In genomic region chr7:52053525-52053924, GRCh38 we compare ENCODE assay signal across 29 cellular contexts.
"Had no signal": no experiment of that assay in that cellular context is flagged by ENCODE, and none has a peak within 500 bp of the region (broad histone marks: within the 10 kb centered on the region; RNA-seq: fewer than 3 reads in every experiment).

No MANE protein-coding gene starts in this region.

- H3K79me2 ChIP-seq: parathyroid adenoma had no signal

- H3K4me3 ChIP-seq: neural progenitor cell, ovary, psoas muscle, right lobe of liver, sigmoid colon, stomach, thoracic aorta, thyroid gland, tibial nerve, upper lobe of right lung, uterus had no signal

- H3K9ac ChIP-seq: neural progenitor cell, parathyroid adenoma had no signal

- H2AFZ ChIP-seq: parathyroid adenoma had no signal

- H3K36me3 ChIP-seq: neural progenitor cell, ovary, right lobe of liver, sigmoid colon, stomach, thoracic aorta, thyroid gland, tibial nerve, upper lobe of right lung, uterus had no signal

- H3K27ac Mint-ChIP-seq: naive thymus-derived CD8-positive, alpha-beta T cell; natural killer cell treated with Interleukin-12 subunit alpha and Interleukin-12 subunit beta and Interleukin-15 and Interleukin-18, amount 100 ng/mL, for 72 hours; nephron progenitor cell; neural progenitor cell; progenitor cell of endocrine pancreas; stimulated activated effector memory CD8-positive, alpha-beta T cell treated with anti-CD3 and anti-CD28 coated beads, Interleukin-12 subunit alpha, Interleukin-12 subunit beta, amount 100 ng/mL, for 72 hours; stimulated activated naive B cell treated with anti-CD40 and anti-IgM and Interleukin-4, amounts not matched to agents 10 μg/mL and 1 μg/mL and 100 μg/mL, for 72 hours; stimulated activated naive CD8-positive, alpha-beta T cell treated with anti-CD3 and anti-CD28 coated beads, Interleukin-15, Interleukin-2, amounts not matched to agents 100 ng/mL and 50 ng/mL, for 24 hours had no signal

- H3K4me1 ChIP-seq: neural progenitor cell, parathyroid adenoma, psoas muscle, right lobe of liver, sigmoid colon, stomach, thyroid gland, tibial nerve, upper lobe of right lung, uterus had no signal

- H3K4me1 Mint-ChIP-seq: naive thymus-derived CD8-positive, alpha-beta T cell; nephron progenitor cell; neural progenitor cell; stimulated activated effector memory CD8-positive, alpha-beta T cell treated with anti-CD3 and anti-CD28 coated beads, Interleukin-12 subunit alpha, Interleukin-12 subunit beta, amount 100 ng/mL, for 72 hours; stimulated activated naive B cell treated with anti-CD40 and anti-IgM and Interleukin-4, amounts not matched to agents 10 μg/mL and 1 μg/mL and 100 μg/mL, for 72 hours had no signal

- H3K9me3 Mint-ChIP-seq: nephron progenitor cell had no signal

- H3K36me3 Mint-ChIP-seq: naive thymus-derived CD8-positive, alpha-beta T cell; natural killer cell treated with Interleukin-12 subunit alpha and Interleukin-12 subunit beta and Interleukin-15 and Interleukin-18, amount 100 ng/mL, for 72 hours; neural progenitor cell; stimulated activated effector memory CD8-positive, alpha-beta T cell treated with anti-CD3 and anti-CD28 coated beads, Interleukin-12 subunit alpha, Interleukin-12 subunit beta, amount 100 ng/mL, for 72 hours; stimulated activated naive B cell treated with anti-CD40 and anti-IgM and Interleukin-4, amounts not matched to agents 10 μg/mL and 1 μg/mL and 100 μg/mL, for 72 hours had no signal

- H3K27me3 Mint-ChIP-seq: naive thymus-derived CD8-positive, alpha-beta T cell; natural killer cell treated with Interleukin-12 subunit alpha and Interleukin-12 subunit beta and Interleukin-15 and Interleukin-18, amount 100 ng/mL, for 72 hours; progenitor cell of endocrine pancreas; stimulated activated naive B cell treated with anti-CD40 and anti-IgM and Interleukin-4, amounts not matched to agents 10 μg/mL and 1 μg/mL and 100 μg/mL, for 72 hours; stimulated activated naive CD8-positive, alpha-beta T cell treated with anti-CD3 and anti-CD28 coated beads, Interleukin-15, Interleukin-2, amounts not matched to agents 100 ng/mL and 50 ng/mL, for 24 hours had no signal

- H3K27me3 ChIP-seq: neural progenitor cell, ovary, right lobe of liver, sigmoid colon, stomach, thyroid gland, tibial nerve, upper lobe of right lung, uterus had no signal

- H3K4me3 Mint-ChIP-seq: natural killer cell treated with Interleukin-12 subunit alpha and Interleukin-12 subunit beta and Interleukin-15 and Interleukin-18, amount 100 ng/mL, for 72 hours; nephron progenitor cell; neural progenitor cell; stimulated activated effector memory CD8-positive, alpha-beta T cell treated with anti-CD3 and anti-CD28 coated beads, Interleukin-12 subunit alpha, Interleukin-12 subunit beta, amount 100 ng/mL, for 72 hours; stimulated activated naive B cell treated with anti-CD40 and anti-IgM and Interleukin-4, amounts not matched to agents 10 μg/mL and 1 μg/mL and 100 μg/mL, for 72 hours; stimulated activated naive CD8-positive, alpha-beta T cell treated with anti-CD3 and anti-CD28 coated beads, Interleukin-15, Interleukin-2, amounts not matched to agents 100 ng/mL and 50 ng/mL, for 24 hours had no signal

- H3K27ac ChIP-seq: neural progenitor cell, ovary, parathyroid adenoma, psoas muscle, right lobe of liver, sigmoid colon, stomach, thoracic aorta, thyroid gland, tibial nerve, upper lobe of right lung, uterus had no signal

- DNase-seq: naive thymus-derived CD8-positive, alpha-beta T cell; nephron progenitor cell; occipital lobe; ovary; posterior cingulate gyrus; psoas muscle; right cardiac atrium; right lobe of liver; sigmoid colon; small intestine; stimulated activated CD4-positive, alpha-beta T cell treated with anti-CD3 and anti-CD28 coated beads, Interleukin-15, amount 100 ng/mL, for 24 hours; stimulated activated CD4-positive, alpha-beta T cell treated with anti-CD3 and anti-CD28 coated beads, Interleukin-2, amount 100 ng/mL, for 24 hours; stimulated activated CD4-positive, alpha-beta T cell treated with anti-CD3 and anti-CD28 coated beads, Interleukin-2, amount 100 ng/mL, for 48 hours; stimulated activated CD4-positive, alpha-beta T cell treated with anti-CD3 and anti-CD28 coated beads, Interleukin-4, amount 100 ng/mL, for 24 hours; stimulated activated naive B cell treated with anti-CD40 and anti-IgM and Interleukin-4, amounts not matched to agents 10 μg/mL and 1 μg/mL and 100 μg/mL, for 72 hours; stimulated activated naive CD4-positive, alpha-beta T cell treated with Interleukin-2 at 50 U/mL for 16 hours; stomach; thyroid gland; trophoblast cell; upper lobe of right lung; uterus had no signal

- H3K4me2 ChIP-seq: neural progenitor cell had no signal

- ATAC-seq: naive thymus-derived CD8-positive, alpha-beta T cell; natural killer cell treated with Interleukin-12 subunit alpha and Interleukin-12 subunit beta and Interleukin-15 and Interleukin-18, amount 100 ng/mL, for 72 hours; psoas muscle; right cardiac atrium; right lobe of liver; stimulated activated effector memory CD8-positive, alpha-beta T cell treated with anti-CD3 and anti-CD28 coated beads, Interleukin-12 subunit alpha, Interleukin-12 subunit beta, amount 100 ng/mL, for 72 hours; stimulated activated naive B cell treated with anti-CD40 and anti-IgM and Interleukin-4, amounts not matched to agents 10 μg/mL and 1 μg/mL and 100 μg/mL, for 72 hours; upper lobe of right lung had no signal

- H3K9me3 ChIP-seq: ovary, psoas muscle, right lobe of liver, sigmoid colon, stomach, thoracic aorta, thyroid gland, tibial nerve, upper lobe of right lung, uterus had no signal
